In genomic region chr12:52604859-52605258, GRCh38 we compare ENCODE assay signal across 25 cellular contexts. TPM values are rescaled to one million over a fixed set of nuclear protein-coding genes. Genes with fewer than 3 reads are reported as not detected.
DNase-seq lines count a peak whose midpoint lies in the region; ATAC-seq and TF ChIP-seq lines count a peak whose summit lies in the region.
"Had no signal": no experiment of that assay in that cellular context is flagged by ENCODE, and none has a peak within 500 bp of the region (broad histone marks: within the 10 kb centered on the region; RNA-seq: fewer than 3 reads in every experiment).

No MANE protein-coding gene starts in this region.

- no peaks in the 10 kb centered on the region for H3K27me3 Mint-ChIP-seq in activated CD4-positive, alpha-beta T cell treated with anti-CD3 and anti-CD28 coated beads for 36 hours
- H3K27me3 Mint-ChIP-seq in activated CD4-positive, alpha-beta T cell treated with anti-CD3 and anti-CD28 coated beads, Interleukin-2, amount 10 ng/mL, durations not matched to agents 7 days and 5 days: peaks cover 3% of the 10 kb centered on the region
- H3K27me3 Mint-ChIP-seq in stimulated activated naive CD8-positive, alpha-beta T cell treated with anti-CD3 and anti-CD28 coated beads, Interleukin-15, amount 100 ng/mL, for 72 hours: no peaks in the 10 kb centered on the region

- peak; percentile 47 for ATAC-seq in activated CD4-positive, alpha-beta T cell treated with anti-CD3 and anti-CD28 coated beads for 36 hours
- peak; percentile 54 for ATAC-seq in stimulated activated naive CD8-positive, alpha-beta T cell treated with anti-CD3 and anti-CD28 coated beads, Interleukin-15, amount 100 ng/mL, for 72 hours
- ATAC-seq in stimulated activated naive CD8-positive, alpha-beta T cell treated with anti-CD3 and anti-CD28 coated beads, Interleukin-15, Interleukin-2, amounts not matched to agents 100 U/mL and 50 U/mL, for 24 hours: no peak
- ATAC-seq: lower lobe of right lung; right cardiac atrium; stimulated activated naive B cell treated with anti-CD40 and anti-IgM and Interleukin-4, amounts not matched to agents 10 μg/mL and 1 μg/mL and 100 μg/mL, for 72 hours had no signal

- H3K9me3 Mint-ChIP-seq in activated CD4-positive, alpha-beta T cell treated with anti-CD3 and anti-CD28 coated beads for 36 hours (ENCODE audit: low read depth): no peaks in the 10 kb centered on the region
- peaks cover 5% of the 10 kb centered on the region for H3K9me3 Mint-ChIP-seq in activated CD4-positive, alpha-beta T cell treated with anti-CD3 and anti-CD28 coated beads, Interleukin-2, amount 10 ng/mL, durations not matched to agents 7 days and 5 days
- no peaks in the 10 kb centered on the region for H3K9me3 Mint-ChIP-seq in stimulated activated naive CD8-positive, alpha-beta T cell treated with anti-CD3 and anti-CD28 coated beads, Interleukin-15, amount 100 ng/mL, for 72 hours
- H3K9me3 Mint-ChIP-seq: dendritic cell treated with granulocyte-macrophage colony-stimulating factor and Interleukin-4, amounts not matched to agents 40 ng/mL and 50 ng/mL, for 4 days; stimulated activated naive B cell treated with anti-CD40 and anti-IgM and Interleukin-4, amounts not matched to agents 10 μg/mL and 1 μg/mL and 100 μg/mL, for 72 hours; T-helper 1 cell treated with Interleukin-12 subunit alpha and Interleukin-12 subunit beta and Interleukin-4 antibody, amounts not matched to agents 30 μg/mL and 1 μg/mL, for 36 hours had no signal

- no peak overlapping the region for H3K4me3 Mint-ChIP-seq in activated CD4-positive, alpha-beta T cell treated with anti-CD3 and anti-CD28 coated beads for 36 hours
- no peak overlapping the region for H3K4me3 Mint-ChIP-seq in activated CD4-positive, alpha-beta T cell treated with anti-CD3 and anti-CD28 coated beads, Interleukin-2, amount 10 ng/mL, durations not matched to agents 7 days and 5 days
- peak overlapping the region in 1 of 2 donors; percentile 19 for H3K4me3 Mint-ChIP-seq in stimulated activated naive CD8-positive, alpha-beta T cell treated with anti-CD3 and anti-CD28 coated beads, Interleukin-15, amount 100 ng/mL, for 72 hours
- H3K4me3 Mint-ChIP-seq: dendritic cell treated with granulocyte-macrophage colony-stimulating factor and Interleukin-4, amounts not matched to agents 40 ng/mL and 50 ng/mL, for 4 days; stimulated activated naive B cell treated with anti-CD40 and anti-IgM and Interleukin-4, amounts not matched to agents 10 μg/mL and 1 μg/mL and 100 μg/mL, for 72 hours; T-helper 1 cell treated with Interleukin-12 subunit alpha and Interleukin-12 subunit beta and Interleukin-4 antibody, amounts not matched to agents 30 μg/mL and 1 μg/mL, for 36 hours had no signal

- in situ Hi-C loops in GM13976 (cut with MboI; ENCODE audit: low sequenced_read_pairs, unreplicated experiment): no loop called here

- H3K27ac Mint-ChIP-seq in activated CD4-positive, alpha-beta T cell treated with anti-CD3 and anti-CD28 coated beads for 36 hours: peak overlapping the region; percentile 28
- no peak overlapping the region for H3K27ac Mint-ChIP-seq in activated CD4-positive, alpha-beta T cell treated with anti-CD3 and anti-CD28 coated beads, Interleukin-2, amount 10 ng/mL, durations not matched to agents 7 days and 5 days
- H3K27ac Mint-ChIP-seq in stimulated activated naive CD8-positive, alpha-beta T cell treated with anti-CD3 and anti-CD28 coated beads, Interleukin-15, amount 100 ng/mL, for 72 hours: no peak overlapping the region
- H3K27ac Mint-ChIP-seq: dendritic cell treated with granulocyte-macrophage colony-stimulating factor and Interleukin-4, amounts not matched to agents 40 ng/mL and 50 ng/mL, for 4 days; stimulated activated naive B cell treated with anti-CD40 and anti-IgM and Interleukin-4, amounts not matched to agents 10 μg/mL and 1 μg/mL and 100 μg/mL, for 72 hours; T-helper 1 cell treated with Interleukin-12 subunit alpha and Interleukin-12 subunit beta and Interleukin-4 antibody, amounts not matched to agents 30 μg/mL and 1 μg/mL, for 36 hours had no signal

- intact Hi-C loops in activated CD4-positive, alpha-beta T cell treated with anti-CD3 and anti-CD28 coated beads for 36 hours (cut with DNase I, micrococcal nuclease): no loop called here

- CTCF ChIA-PET in activated CD4-positive, alpha-beta T cell treated with anti-CD3 and anti-CD28 coated beads for 36 hours (lab: Charles Lee): interaction anchor here (0.7 kb wide), 1 partner anchor 37 kb away, joined by 3 read pairs; no protein-coding TSS in a partner anchor
- CTCF ChIA-PET in activated CD4-positive, alpha-beta T cell treated with anti-CD3 and anti-CD28 coated beads, Interleukin-2, amount 10 ng/mL, durations not matched to agents 7 days and 5 days (lab: Charles Lee): no interaction called here

- peaks cover 77% of the 10 kb centered on the region for H3K4me1 Mint-ChIP-seq in activated CD4-positive, alpha-beta T cell treated with anti-CD3 and anti-CD28 coated beads for 36 hours
- peaks cover 65% of the 10 kb centered on the region for H3K4me1 Mint-ChIP-seq in activated CD4-positive, alpha-beta T cell treated with anti-CD3 and anti-CD28 coated beads, Interleukin-2, amount 10 ng/mL, durations not matched to agents 7 days and 5 days
- peaks cover 63% of the 10 kb centered on the region for H3K4me1 Mint-ChIP-seq in stimulated activated naive CD8-positive, alpha-beta T cell treated with anti-CD3 and anti-CD28 coated beads, Interleukin-15, amount 100 ng/mL, for 72 hours
- H3K4me1 Mint-ChIP-seq: stimulated activated naive B cell treated with anti-CD40 and anti-IgM and Interleukin-4, amounts not matched to agents 10 μg/mL and 1 μg/mL and 100 μg/mL, for 72 hours had no signal

- peak; percentile 29 for DNase-seq in activated CD4-positive, alpha-beta T cell treated with anti-CD3 and anti-CD28 coated beads for 36 hours
- DNase-seq in activated CD4-positive, alpha-beta T cell treated with anti-CD3 and anti-CD28 coated beads, Interleukin-2, amount 10 ng/mL, durations not matched to agents 7 days and 5 days: no peak
- peak in 1 of 2 donors; percentile 31 for DNase-seq in stimulated activated naive CD8-positive, alpha-beta T cell treated with anti-CD3 and anti-CD28 coated beads, Interleukin-15, amount 100 ng/mL, for 72 hours
- no peak for DNase-seq in stimulated activated naive CD8-positive, alpha-beta T cell treated with anti-CD3 and anti-CD28 coated beads, Interleukin-15, Interleukin-2, amounts not matched to agents 100 U/mL and 50 U/mL, for 24 hours
- DNase-seq in ecto neural progenitor cell (ENCODE audit: low spot score): peak; percentile 33
- DNase-seq in GM13976 (ENCODE audit: low spot score): no peak
- DNase-seq in DMS114 treated with DMSO at 0.1 percent for 48 hours (lab: John Stamatoyannopoulos, UW; ENCODE audit: unreplicated experiment): no peak
- no peak for DNase-seq in Kasumi-1 (lab: John Stamatoyannopoulos, UW)
- DNase-seq: brain microvascular endothelial cell; foreskin fibroblast; lower lobe of right lung; NCI-H1436 treated with DMSO at 0.1 percent for 48 hours; NCI-H2171 treated with DMSO at 0.1 percent for 48 hours; NCI-H748 treated with DMSO at 0.1 percent for 48 hours; occipital lobe; right cardiac atrium; SHP77 treated with DMSO at 0.1 percent for 48 hours; stimulated activated CD4-positive, alpha-beta T cell treated with anti-CD3 and anti-CD28 coated beads, Interleukin-15, amount 100 ng/mL, for 24 hours; stimulated activated naive B cell treated with anti-CD40 and anti-IgM and Interleukin-4, amounts not matched to agents 10 μg/mL and 1 μg/mL and 100 μg/mL, for 72 hours; transverse colon; WERI-Rb-1 had no signal

- POLR2A ChIA-PET in activated CD4-positive, alpha-beta T cell treated with anti-CD3 and anti-CD28 coated beads for 36 hours (lab: Charles Lee): no interaction called here
- POLR2A ChIA-PET in activated CD4-positive, alpha-beta T cell treated with anti-CD3 and anti-CD28 coated beads, Interleukin-2, amount 10 ng/mL, durations not matched to agents 7 days and 5 days (lab: Charles Lee): no interaction called here

- H3K36me3 Mint-ChIP-seq in activated CD4-positive, alpha-beta T cell treated with anti-CD3 and anti-CD28 coated beads for 36 hours (ENCODE audit: low read depth): no peaks in the 10 kb centered on the region
- H3K36me3 Mint-ChIP-seq in activated CD4-positive, alpha-beta T cell treated with anti-CD3 and anti-CD28 coated beads, Interleukin-2, amount 10 ng/mL, durations not matched to agents 7 days and 5 days (ENCODE audit: low read depth): peaks cover 10% of the 10 kb centered on the region
- H3K36me3 Mint-ChIP-seq: stimulated activated naive B cell treated with anti-CD40 and anti-IgM and Interleukin-4, amounts not matched to agents 10 μg/mL and 1 μg/mL and 100 μg/mL, for 72 hours had no signal

- TF ChIP-seq CTCF in GM13976 (IDR thresholded peaks at IDR 0.05; ENCODE audit: borderline replicate concordance, control extremely low read depth, extremely low read depth, insufficient read depth, missing control alignments): no peak

RNA-seq across cellular contexts. Expression of gene KRT72, which starts 3.6 kb away (rescaled TPM):
- total RNA-seq in activated CD4-positive, alpha-beta T cell treated with anti-CD3 and anti-CD28 coated beads for 36 hours: 1 to 10 TPM; 3.2 TPM
- total RNA-seq in activated CD4-positive, alpha-beta T cell treated with anti-CD3 and anti-CD28 coated beads, Interleukin-2, amount 10 ng/mL, durations not matched to agents 7 days and 5 days: 10 to 100 TPM; 12.3 to 13.0 TPM
- total RNA-seq: hepatocyte, lower lobe of right lung, M059J, occipital lobe, right cardiac atrium, transverse colon had no signal

RNA-seq across cellular contexts. Expression of gene KRT73, which starts 13.5 kb away (rescaled TPM):
- total RNA-seq in activated CD4-positive, alpha-beta T cell treated with anti-CD3 and anti-CD28 coated beads for 36 hours: 1 to 10 TPM; 1.7 to 1.9 TPM
- total RNA-seq in activated CD4-positive, alpha-beta T cell treated with anti-CD3 and anti-CD28 coated beads, Interleukin-2, amount 10 ng/mL, durations not matched to agents 7 days and 5 days: 1 to 10 TPM; 8.2 to 8.6 TPM
- total RNA-seq: hepatocyte, lower lobe of right lung, M059J, occipital lobe, right cardiac atrium, transverse colon had no signal

RNA-seq across cellular contexts. Expression of gene KRT74, which starts 31.2 kb away (rescaled TPM):
- total RNA-seq in activated CD4-positive, alpha-beta T cell treated with anti-CD3 and anti-CD28 coated beads for 36 hours: not detected
- total RNA-seq in activated CD4-positive, alpha-beta T cell treated with anti-CD3 and anti-CD28 coated beads, Interleukin-2, amount 10 ng/mL, durations not matched to agents 7 days and 5 days: under 1 TPM; 0.15 TPM
- total RNA-seq: hepatocyte, lower lobe of right lung, M059J, occipital lobe, transverse colon had no signal

RNA-seq across cellular contexts. Expression of gene KRT2, which starts 47.2 kb away (rescaled TPM):
- not detected for total RNA-seq in activated CD4-positive, alpha-beta T cell treated with anti-CD3 and anti-CD28 coated beads for 36 hours
- total RNA-seq in activated CD4-positive, alpha-beta T cell treated with anti-CD3 and anti-CD28 coated beads, Interleukin-2, amount 10 ng/mL, durations not matched to agents 7 days and 5 days: under 1 TPM; 0.10 TPM
- total RNA-seq: hepatocyte, lower lobe of right lung, M059J, occipital lobe, right cardiac atrium, transverse colon had no signal

RNA-seq across cellular contexts. Expression of gene KRT71, which starts 51.9 kb away (rescaled TPM):
- not detected for total RNA-seq in activated CD4-positive, alpha-beta T cell treated with anti-CD3 and anti-CD28 coated beads for 36 hours
- not detected for total RNA-seq in activated CD4-positive, alpha-beta T cell treated with anti-CD3 and anti-CD28 coated beads, Interleukin-2, amount 10 ng/mL, durations not matched to agents 7 days and 5 days
- total RNA-seq: hepatocyte, lower lobe of right lung, M059J, occipital lobe, right cardiac atrium, transverse colon had no signal

Comparison
In these comparisons a context has a peak if more than half of its experiments do, and no peak if none do; other contexts are left out.
1. DNase-seq: peak in activated CD4-positive, alpha-beta T cell treated with anti-CD3 and anti-CD28 coated beads for 36 hours (single experiment) and ecto neural progenitor cell (single experiment); none in activated CD4-positive, alpha-beta T cell treated with anti-CD3 and anti-CD28 coated beads, Interleukin-2, amount 10 ng/mL, durations not matched to agents 7 days and 5 days (single experiment), stimulated activated naive CD8-positive, alpha-beta T cell treated with anti-CD3 and anti-CD28 coated beads, Interleukin-15, Interleukin-2, amounts not matched to agents 100 U/mL and 50 U/mL, for 24 hours (single experiment), GM13976 (single experiment), DMS114 treated with DMSO at 0.1 percent for 48 hours (single experiment) and Kasumi-1 (0 of 2).